In genomic region chr1:36533897-36534296, GRCh38 we compare ENCODE assay signal across 2 cellular contexts.
TF ChIP-seq lines count a peak whose summit lies in the region.

No MANE protein-coding gene starts in this region.

TF ChIP-seq in K562, 482 proteins besides CTCF, POLR2A, EP300 and RAD21:
- TF ChIP-seq, protein P1, sequence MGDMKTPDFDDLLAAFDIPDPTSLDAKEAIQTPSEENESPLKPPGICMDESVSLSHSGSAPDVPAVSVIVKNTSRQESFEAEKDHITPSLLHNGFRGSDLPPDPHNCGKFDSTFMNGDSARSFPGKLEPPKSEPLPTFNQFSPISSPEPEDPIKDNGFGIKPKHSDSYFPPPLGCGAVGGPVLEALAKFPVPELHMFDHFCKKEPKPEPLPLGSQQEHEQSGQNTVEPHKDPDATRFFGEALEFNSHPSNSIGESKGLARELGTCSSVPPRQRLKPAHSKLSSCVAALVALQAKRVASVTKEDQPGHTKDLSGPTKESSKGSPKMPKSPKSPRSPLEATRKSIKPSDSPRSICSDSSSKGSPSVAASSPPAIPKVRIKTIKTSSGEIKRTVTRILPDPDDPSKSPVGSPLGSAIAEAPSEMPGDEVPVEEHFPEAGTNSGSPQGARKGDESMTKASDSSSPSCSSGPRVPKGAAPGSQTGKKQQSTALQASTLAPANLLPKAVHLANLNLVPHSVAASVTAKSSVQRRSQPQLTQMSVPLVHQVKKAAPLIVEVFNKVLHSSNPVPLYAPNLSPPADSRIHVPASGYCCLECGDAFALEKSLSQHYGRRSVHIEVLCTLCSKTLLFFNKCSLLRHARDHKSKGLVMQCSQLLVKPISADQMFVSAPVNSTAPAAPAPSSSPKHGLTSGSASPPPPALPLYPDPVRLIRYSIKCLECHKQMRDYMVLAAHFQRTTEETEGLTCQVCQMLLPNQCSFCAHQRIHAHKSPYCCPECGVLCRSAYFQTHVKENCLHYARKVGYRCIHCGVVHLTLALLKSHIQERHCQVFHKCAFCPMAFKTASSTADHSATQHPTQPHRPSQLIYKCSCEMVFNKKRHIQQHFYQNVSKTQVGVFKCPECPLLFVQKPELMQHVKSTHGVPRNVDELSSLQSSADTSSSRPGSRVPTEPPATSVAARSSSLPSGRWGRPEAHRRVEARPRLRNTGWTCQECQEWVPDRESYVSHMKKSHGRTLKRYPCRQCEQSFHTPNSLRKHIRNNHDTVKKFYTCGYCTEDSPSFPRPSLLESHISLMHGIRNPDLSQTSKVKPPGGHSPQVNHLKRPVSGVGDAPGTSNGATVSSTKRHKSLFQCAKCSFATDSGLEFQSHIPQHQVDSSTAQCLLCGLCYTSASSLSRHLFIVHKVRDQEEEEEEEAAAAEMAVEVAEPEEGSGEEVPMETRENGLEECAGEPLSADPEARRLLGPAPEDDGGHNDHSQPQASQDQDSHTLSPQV (IDR thresholded peaks at IDR 0.05), result no peak
- TF ChIP-seq NFE2L1 (tag; IDR thresholded peaks at IDR 0.05; ENCODE audit: borderline replicate concordance, low read depth) (no peak), SMARCC2 (IDR thresholded peaks at IDR 0.05; ENCODE audit: low read depth) (no peak), ZBTB33 (CRISPR knock-in tag; IDR thresholded peaks at IDR 0.05) (no peak), FUS (optimal IDR thresholded peaks at IDR 0.05; ENCODE audit: low read depth, low read length) (no peak), SRSF9 (IDR thresholded peaks at IDR 0.05; ENCODE audit: borderline replicate concordance, low read depth, low read length) (no peak), KAT2B (IDR thresholded peaks at IDR 0.05; ENCODE audit: low read depth, low read length) (no peak), YY1 (IDR thresholded peaks at IDR 0.05; ENCODE audit: borderline replicate concordance in 1 of 3, control insufficient read depth in 1 of 3, extremely low read depth in 1 of 3, insufficient read depth in 3 of 3, insufficient read length in 1 of 3, insufficient replicate concordance in 2 of 3, low read depth in 1 of 3, low read length in 2 of 3) (no peak), HES1 (IDR thresholded peaks at IDR 0.05; ENCODE audit: low read depth) (no peak), GATAD2B (IDR thresholded peaks at IDR 0.05; ENCODE audit: borderline replicate concordance) (no peak), MCM7 (IDR thresholded peaks at IDR 0.05) (no peak), TFAM (CRISPR knock-in tag; conservative IDR thresholded peaks at IDR 0.05) (no peak), ZNF175 (CRISPR knock-in tag; IDR thresholded peaks at IDR 0.05; ENCODE audit: low read depth) (no peak), STAG1 (CRISPR knock-in tag; IDR thresholded peaks at IDR 0.05; ENCODE audit: borderline replicate concordance) (no peak), TBL1XR1 (IDR thresholded peaks at IDR 0.05; ENCODE audit: low read length in 2 of 2) (no peak), ZNF253 (CRISPR knock-in tag; conservative IDR thresholded peaks at IDR 0.05) (no peak), MTA1 (IDR thresholded peaks at IDR 0.05; ENCODE audit: borderline replicate concordance) (no peak)
- TF ChIP-seq, protein P2, sequence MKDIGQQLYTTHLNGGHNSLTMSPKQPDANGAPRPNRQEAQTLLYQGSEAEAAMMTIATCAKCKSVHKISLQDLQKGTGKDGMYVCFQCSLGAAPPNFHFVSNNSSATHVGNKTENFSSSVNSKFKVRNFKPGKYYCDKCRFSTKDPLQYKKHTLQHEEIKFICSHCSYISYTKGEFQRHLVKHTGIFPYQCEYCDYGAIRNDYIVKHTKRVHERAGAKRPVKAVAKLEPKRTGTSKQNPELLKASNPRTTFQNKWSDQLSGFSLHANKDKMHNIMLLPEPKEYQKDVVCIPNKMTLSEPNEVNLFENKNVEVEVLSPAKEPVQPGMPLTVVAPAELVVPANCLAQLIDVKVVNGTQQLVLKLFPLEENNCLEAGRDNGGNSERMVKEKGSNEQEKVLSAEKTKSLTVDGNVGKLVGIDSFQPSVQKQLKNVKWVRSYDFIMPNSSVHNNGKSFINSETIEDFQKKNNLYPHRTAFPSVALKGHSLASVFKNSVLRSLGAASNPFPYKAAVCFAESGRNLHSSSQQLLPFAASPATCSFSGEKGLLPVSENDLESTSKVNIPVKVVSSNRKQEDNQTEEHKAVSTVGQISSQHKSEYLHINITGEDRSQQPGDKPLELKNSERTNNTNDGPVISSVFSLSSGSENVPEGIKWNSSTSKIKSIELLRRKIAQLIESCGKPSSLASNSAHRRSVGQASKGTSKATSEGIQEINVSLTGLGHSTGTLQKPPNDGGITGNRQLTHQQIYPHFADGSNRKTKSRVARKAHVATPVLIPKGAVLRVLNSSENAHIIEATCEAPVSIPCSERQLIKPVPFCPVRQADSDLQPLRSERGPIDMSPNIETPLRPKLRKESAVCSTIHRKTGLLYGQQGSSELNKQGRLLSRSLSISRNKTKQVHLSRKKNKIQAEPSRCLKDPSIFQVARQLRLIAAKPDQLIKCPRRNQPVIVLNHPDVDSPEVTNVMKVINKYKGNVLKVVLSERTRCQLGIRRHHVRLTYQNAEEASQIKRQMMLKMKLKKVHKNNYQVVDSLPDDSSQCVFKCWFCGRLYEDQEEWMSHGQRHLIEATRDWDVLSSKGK (CRISPR knock-in tag; IDR thresholded peaks at IDR 0.05), result no peak

TF ChIP-seq in HepG2, 621 proteins besides CTCF, POLR2A, EP300 and RAD21:
- no peak for TF ChIP-seq ZNF619 (CRISPR knock-in tag; IDR thresholded peaks at IDR 0.05)
- TF ChIP-seq MNT (IDR thresholded peaks at IDR 0.05), result peak; percentile 97
- TF ChIP-seq FIP1L1 (IDR thresholded peaks at IDR 0.05; ENCODE audit: borderline replicate concordance, insufficient read depth, low read depth, low read length), result no peak
TF ChIP-seq in HepG2: peak in this region for 1.
